ENCODE assay signal across 8 cellular contexts in the genomic region with DNA sequence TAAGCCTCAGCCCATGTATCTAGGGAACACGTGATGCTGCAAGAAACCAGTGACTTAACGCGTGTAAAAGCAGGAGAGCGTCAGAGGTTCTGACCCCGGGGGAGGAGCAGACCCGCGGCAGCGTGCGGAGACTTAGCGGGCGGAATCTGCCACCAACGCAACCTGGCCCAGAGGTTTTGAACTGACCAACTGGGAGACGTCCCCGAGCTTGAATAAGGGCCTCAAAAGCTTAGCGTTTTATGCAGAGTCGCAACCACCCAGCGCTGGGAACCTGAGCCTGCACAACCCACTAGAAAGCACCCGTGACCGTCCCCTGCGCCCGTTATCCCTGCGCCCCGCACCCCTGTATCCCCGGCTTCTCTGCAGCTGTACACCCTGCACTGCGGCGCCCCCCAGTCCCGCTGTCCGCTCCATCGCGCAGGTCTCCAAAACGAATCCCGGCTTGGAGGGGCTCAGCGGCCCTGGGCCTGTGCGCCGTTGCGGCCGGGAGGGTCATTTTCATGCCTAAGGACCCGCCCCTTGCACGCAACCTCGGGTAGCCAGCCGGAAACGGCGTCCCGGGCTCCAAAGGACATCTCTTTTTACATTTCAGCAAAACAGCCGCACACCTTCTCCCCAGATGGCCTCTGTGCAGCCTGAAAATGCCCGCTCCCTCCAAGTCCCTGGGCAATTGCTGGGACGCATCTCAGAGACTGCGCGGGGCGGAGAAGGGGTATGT. TPM values are rescaled to one million over a fixed set of nuclear protein-coding genes. Genes with fewer than 3 reads are reported as not detected.
DNase-seq lines count a peak whose midpoint lies in the region; ATAC-seq, FAIRE-seq and TF ChIP-seq lines count a peak whose summit lies in the region.

No MANE protein-coding gene starts in this region.

- no TSS peak for BruUV-seq in MCF 10A (replicated peaks; lab: Mats Ljungman, UMichigan)

- H3K9ac ChIP-seq in Karpas-422 (ENCODE audit: low read length): no peak overlapping the region

- H3K36me3 ChIP-seq in bronchial epithelial cell (ENCODE audit: control insufficient read depth, insufficient read depth, low read length) (no peaks in the 10 kb centered on the region), Karpas-422 (ENCODE audit: insufficient read depth, low read length) (no peaks in the 10 kb centered on the region)

- POLR2A ChIA-PET in MCF 10A (lab: Yijun Ruan, JAX): interaction anchor here (1.3 to 2.7 kb wide), 2 partner anchors 10 to 11 kb away, joined by 3 to 18 read pairs; a partner anchor contains a TSS

- FAIRE-seq in bronchial epithelial cell (lab: Jason Lieb, UNC): no peak

- H3K4me3 ChIP-seq in bronchial epithelial cell (ENCODE audit: low read depth, low read length) (peak overlapping the region; percentile 19), Karpas-422 (ENCODE audit: low read length) (no peak overlapping the region)

- in situ Hi-C loops in T47D (cut with HindIII; ENCODE audit: low pct_unique_long_range_greater_than_20kb, low sequenced_read_pairs): no loop called here

- intact Hi-C loops in MCF 10A (cut with micrococcal nuclease): no loop called here

- ATAC-seq in HG02870 (IDR thresholded peaks at IDR 0.05; ENCODE audit: unreplicated experiment): no peak

- no peak overlapping the region for H3K27ac ChIP-seq in Karpas-422 (ENCODE audit: low read length)

- H3K9me3 ChIP-seq in Karpas-422 (ENCODE audit: low read length): no peaks in the 10 kb centered on the region

- H3K27ac Mint-ChIP-seq in MCF 10A (ENCODE audit: low read depth, unreplicated experiment): no peak overlapping the region

- H3K36me3 Mint-ChIP-seq in MCF 10A (ENCODE audit: insufficient read depth, unreplicated experiment): no peaks in the 10 kb centered on the region

- H3K9me3 Mint-ChIP-seq in MCF 10A (ENCODE audit: unreplicated experiment): no peaks in the 10 kb centered on the region

- H3K4me1 Mint-ChIP-seq in MCF 10A (ENCODE audit: insufficient read depth, unreplicated experiment): no peaks in the 10 kb centered on the region

- no peaks in the 10 kb centered on the region for H3K4me1 ChIP-seq in Karpas-422 (ENCODE audit: low read length)

- no peak overlapping the region for H2AFZ ChIP-seq in Karpas-422 (ENCODE audit: low read length)

- no peaks in the 10 kb centered on the region for H4K20me1 ChIP-seq in Karpas-422 (ENCODE audit: insufficient read depth, low read depth, low read length)

- H3K9me2 ChIP-seq in Karpas-422 (replicated peaks; ENCODE audit: insufficient read depth, low read length): no peaks in the 10 kb centered on the region

- no peaks in the 10 kb centered on the region for H3K79me2 ChIP-seq in Karpas-422 (ENCODE audit: low read length)

- peaks cover 71% of the 10 kb centered on the region for H3K27me3 Mint-ChIP-seq in MCF 10A (ENCODE audit: insufficient read depth, unreplicated experiment)

- no peak overlapping the region for H3K4me3 Mint-ChIP-seq in MCF 10A (ENCODE audit: unreplicated experiment)

- H3K27me3 ChIP-seq in bronchial epithelial cell (ENCODE audit: control insufficient read depth, insufficient read depth, low read length) (peaks cover 7% of the 10 kb centered on the region), Karpas-422 (ENCODE audit: low read length) (no peaks in the 10 kb centered on the region)

- CTCF ChIA-PET in MCF 10A (lab: Yijun Ruan, JAX): no interaction called here

- TF ChIP-seq CTCF in MCF 10A (IDR thresholded peaks at IDR 0.05; ENCODE audit: unreplicated experiment) (no peak), bronchial epithelial cell (IDR thresholded peaks at IDR 0.05; ENCODE audit: insufficient read depth, low read length, severe bottlenecking) (no peak)

- peak; percentile 46 to 73 for DNase-seq in T47D (ENCODE audit: low read depth in 1 of 2, low spot score in 1 of 2)
- no peak for DNase-seq in MCF 10A (ENCODE audit: unreplicated experiment)
- DNase-seq in NCI-H2227 (lab: John Stamatoyannopoulos, UW; ENCODE audit: unreplicated experiment): peak; percentile 68
- DNase-seq in bronchial epithelial cell (ENCODE audit: low read depth): peak; percentile 31
- DNase-seq in islet precursor cell: peak; percentile 79
- peak; percentile 25 for DNase-seq in stimulated activated CD4-positive, alpha-beta T cell treated with anti-CD3 and anti-CD28 coated beads, Interleukin-12 subunit alpha, Interleukin-12 subunit beta, amount 100 ng/mL, for 4 hours
- DNase-seq in Karpas-422: no peak

- no peak overlapping the region for H3K4me2 ChIP-seq in Karpas-422 (ENCODE audit: low read depth, low read length, poor library complexity, severe bottlenecking)

RNA-seq across cellular contexts. Expression of a gene that starts 29.4 kb away (rescaled TPM):
- total RNA-seq in MCF 10A (2022) (not detected in 2 replicates), bronchial epithelial cell (1.6 and 2.4 TPM in 2 replicates)
- 0.29 TPM in 1 of 2 replicates, not detected in the other for total RNA-seq in Karpas-422 (2014; rRNA removed; shearing (Covaris generic); ENCODE audit: low replicate concordance)

RNA-seq across cellular contexts. Expression of a gene that starts 39.4 kb away (rescaled TPM):
- total RNA-seq in MCF 10A (2022) (56.5 and 60.3 TPM in 2 replicates), bronchial epithelial cell (17.9 and 20.0 TPM in 2 replicates)
- 27.7 and 39.5 TPM in 2 replicates for total RNA-seq in Karpas-422 (2014; rRNA removed; shearing (Covaris generic); ENCODE audit: low replicate concordance)

RNA-seq across cellular contexts. Expression of a gene that starts 41.2 kb away (rescaled TPM):
- 167 and 244 TPM in 2 replicates for total RNA-seq in MCF 10A (2022)
- 147 and 179 TPM in 2 replicates for total RNA-seq in bronchial epithelial cell
- total RNA-seq in Karpas-422 (2014; rRNA removed; shearing (Covaris generic); ENCODE audit: low replicate concordance): 127 and 268 TPM in 2 replicates

Comparison
In these comparisons a context has a peak if more than half of its experiments do, and no peak if none do; other contexts are left out.
1. DNase-seq: peak in T47D (2 of 2), NCI-H2227 (single experiment), bronchial epithelial cell (single experiment), islet precursor cell (single experiment) and stimulated activated CD4-positive, alpha-beta T cell treated with anti-CD3 and anti-CD28 coated beads, Interleukin-12 subunit alpha, Interleukin-12 subunit beta, amount 100 ng/mL, for 4 hours (single experiment); none in MCF 10A (single experiment) and Karpas-422 (single experiment).